In the genomic region with DNA sequence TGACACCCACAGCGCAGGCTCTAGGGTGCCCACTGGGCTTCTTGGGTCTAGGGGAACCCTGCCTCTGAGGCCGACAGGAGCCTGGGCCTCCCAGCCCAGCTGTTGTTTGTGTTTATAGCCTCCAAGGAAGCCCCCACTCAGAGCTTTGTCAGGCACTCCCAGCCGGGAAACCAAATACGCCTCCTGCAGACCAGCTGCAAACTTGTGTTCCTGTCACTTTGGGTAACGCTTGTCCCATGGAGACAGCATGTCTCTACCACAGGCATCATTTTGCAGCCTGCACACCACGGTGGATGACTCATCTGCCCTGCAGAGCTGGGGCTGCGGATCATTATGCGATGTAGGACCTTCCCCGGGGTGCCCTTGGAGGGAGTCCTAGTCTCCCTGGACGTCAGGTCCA, we compare ENCODE assay signal across 20 cellular contexts. TPM values are rescaled to one million over a fixed set of nuclear protein-coding genes. Genes with fewer than 3 reads are reported as not detected.
DNase-seq lines count a peak whose midpoint lies in the region; ATAC-seq and TF ChIP-seq lines count a peak whose summit lies in the region.
"Had no signal": no experiment of that assay in that cellular context is flagged by ENCODE, and none has a peak within 500 bp of the region (broad histone marks: within the 10 kb centered on the region; RNA-seq: fewer than 3 reads in every experiment).

No MANE protein-coding gene starts in this region.

- peaks cover 7% of the 10 kb centered on the region for H3K36me3 Mint-ChIP-seq in central memory CD8-positive, alpha-beta T cell (ENCODE audit: insufficient read depth)
- H3K36me3 Mint-ChIP-seq in naive thymus-derived CD4-positive, alpha-beta T cell, result peaks cover 0 to 7% (median 0%) of the 10 kb centered on the region in 5 donors
- H3K36me3 Mint-ChIP-seq in activated naive CD8-positive, alpha-beta T cell treated with anti-CD3 and anti-CD28 coated beads for 36 hours, result no peaks in the 10 kb centered on the region
- no peaks in the 10 kb centered on the region for H3K36me3 Mint-ChIP-seq in activated CD8-positive, alpha-beta T cell treated with anti-CD3 and anti-CD28 coated beads, Interleukin-2, amount 10 ng/mL, durations not matched to agents 7 days and 5 days (ENCODE audit: low read depth)
- H3K36me3 Mint-ChIP-seq: activated naive CD8-positive, alpha-beta T cell had no signal

- no peak overlapping the region for H3K4me3 ChIP-seq in naive thymus-derived CD4-positive, alpha-beta T cell (ENCODE audit: low read length)
- no peak overlapping the region for H3K4me3 ChIP-seq in lower leg skin (ENCODE audit: low read depth, poor library complexity, severe bottlenecking)
- H3K4me3 ChIP-seq: lung had no signal

- WGBS in lower leg skin, 2 donors, result 36 to 38% methylated on average over 10 of the region's 10 CpGs

- no peak for TF ChIP-seq POLR2A in lower leg skin (IDR thresholded peaks at IDR 0.05)

- no peaks in the 10 kb centered on the region for H3K27me3 Mint-ChIP-seq in central memory CD8-positive, alpha-beta T cell
- no peaks in the 10 kb centered on the region for H3K27me3 Mint-ChIP-seq in naive thymus-derived CD4-positive, alpha-beta T cell
- H3K27me3 Mint-ChIP-seq in activated naive CD8-positive, alpha-beta T cell treated with anti-CD3 and anti-CD28 coated beads for 36 hours, result no peaks in the 10 kb centered on the region
- H3K27me3 Mint-ChIP-seq in activated CD8-positive, alpha-beta T cell treated with anti-CD3 and anti-CD28 coated beads, Interleukin-2, amount 10 ng/mL, durations not matched to agents 7 days and 5 days (ENCODE audit: low read depth), result no peaks in the 10 kb centered on the region
- H3K27me3 Mint-ChIP-seq: activated CD4-positive, alpha-beta memory T cell treated with anti-CD3 and anti-CD28 coated beads, Interleukin-2, amount 10 ng/mL, durations not matched to agents 7 days and 5 days; activated naive CD8-positive, alpha-beta T cell; effector memory CD8-positive, alpha-beta T cell had no signal

- peaks cover 28% of the 10 kb centered on the region for H3K4me1 Mint-ChIP-seq in central memory CD8-positive, alpha-beta T cell
- peaks cover 0 to 4% (median 0%) of the 10 kb centered on the region in 7 donors for H3K4me1 Mint-ChIP-seq in naive thymus-derived CD4-positive, alpha-beta T cell
- H3K4me1 Mint-ChIP-seq in activated naive CD8-positive, alpha-beta T cell treated with anti-CD3 and anti-CD28 coated beads for 36 hours, result no peaks in the 10 kb centered on the region
- H3K4me1 Mint-ChIP-seq in activated CD8-positive, alpha-beta T cell treated with anti-CD3 and anti-CD28 coated beads, Interleukin-2, amount 10 ng/mL, durations not matched to agents 7 days and 5 days (ENCODE audit: low read depth), result peaks cover 1% of the 10 kb centered on the region
- H3K4me1 Mint-ChIP-seq: activated CD4-positive, alpha-beta memory T cell treated with anti-CD3 and anti-CD28 coated beads, Interleukin-2, amount 10 ng/mL, durations not matched to agents 7 days and 5 days had no signal

- intact Hi-C loops in naive thymus-derived CD4-positive, alpha-beta T cell (cut with micrococcal nuclease), result no loop called here
- intact Hi-C loops in lower leg skin (cut with DNase I; ENCODE audit: low total_unique reads), result no loop called here

- no peak overlapping the region for H3K4me3 Mint-ChIP-seq in central memory CD8-positive, alpha-beta T cell
- H3K4me3 Mint-ChIP-seq in naive thymus-derived CD4-positive, alpha-beta T cell, result no peak overlapping the region
- no peak overlapping the region for H3K4me3 Mint-ChIP-seq in activated naive CD8-positive, alpha-beta T cell treated with anti-CD3 and anti-CD28 coated beads for 36 hours
- H3K4me3 Mint-ChIP-seq in activated CD8-positive, alpha-beta T cell treated with anti-CD3 and anti-CD28 coated beads, Interleukin-2, amount 10 ng/mL, durations not matched to agents 7 days and 5 days, result no peak overlapping the region
- H3K4me3 Mint-ChIP-seq: activated CD4-positive, alpha-beta memory T cell treated with anti-CD3 and anti-CD28 coated beads, Interleukin-2, amount 10 ng/mL, durations not matched to agents 7 days and 5 days; activated naive CD8-positive, alpha-beta T cell; activated T-cell treated with anti-CD3 and anti-CD28 coated beads, Interleukin-2, amount 50 U/mL, for 72 hours; effector memory CD8-positive, alpha-beta T cell; neural crest cell had no signal

- H3K9me3 ChIP-seq in naive thymus-derived CD4-positive, alpha-beta T cell (ENCODE audit: control insufficient read depth in 2 of 3, low read length in 3 of 3), result no peaks in the 10 kb centered on the region

- no peaks in the 10 kb centered on the region for H3K4me1 ChIP-seq in naive thymus-derived CD4-positive, alpha-beta T cell (ENCODE audit: control insufficient read depth in 2 of 2, insufficient read depth in 2 of 2, low read length in 2 of 2)

- peak; percentile 63 for DNase-seq in Ammon's horn (ENCODE audit: low spot score)
- DNase-seq in M059J (ENCODE audit: low read depth), result peak; percentile 82
- DNase-seq in central memory CD8-positive, alpha-beta T cell (ENCODE audit: low spot score in 2 of 2), result peak in 1 of 2 donors; percentile 11
- no peak for DNase-seq in naive thymus-derived CD4-positive, alpha-beta T cell
- DNase-seq in lower leg skin (ENCODE audit: low spot score in 2 of 2), result no peak
- DNase-seq in activated naive CD8-positive, alpha-beta T cell treated with anti-CD3 and anti-CD28 coated beads for 36 hours, result no peak
- no peak for DNase-seq in stimulated activated naive CD4-positive, alpha-beta T cell treated with Interleukin-2 at 50 U/mL for 16 hours (lab: John Stamatoyannopoulos, UW)
- DNase-seq in activated CD8-positive, alpha-beta T cell treated with anti-CD3 and anti-CD28 coated beads, Interleukin-2, amount 10 ng/mL, durations not matched to agents 7 days and 5 days, result no peak
- DNase-seq: activated CD4-positive, alpha-beta memory T cell treated with anti-CD3 and anti-CD28 coated beads, Interleukin-2, amount 10 ng/mL, durations not matched to agents 7 days and 5 days; activated T-cell treated with anti-CD3 and anti-CD28 coated beads, Interleukin-2, amount 50 U/mL, for 72 hours; Calu3; NCI-H2081; NCI-H526; retina; stimulated activated CD4-positive, alpha-beta T cell treated with anti-CD3 and anti-CD28 coated beads, Interleukin-4, amount 100 ng/mL, for 1 hour had no signal

- H3K9me3 Mint-ChIP-seq in central memory CD8-positive, alpha-beta T cell, result no peaks in the 10 kb centered on the region
- no peaks in the 10 kb centered on the region for H3K9me3 Mint-ChIP-seq in naive thymus-derived CD4-positive, alpha-beta T cell
- H3K9me3 Mint-ChIP-seq in activated naive CD8-positive, alpha-beta T cell treated with anti-CD3 and anti-CD28 coated beads for 36 hours, result no peaks in the 10 kb centered on the region
- H3K9me3 Mint-ChIP-seq in activated CD8-positive, alpha-beta T cell treated with anti-CD3 and anti-CD28 coated beads, Interleukin-2, amount 10 ng/mL, durations not matched to agents 7 days and 5 days (ENCODE audit: insufficient read depth), result no peaks in the 10 kb centered on the region
- H3K9me3 Mint-ChIP-seq: activated CD4-positive, alpha-beta memory T cell treated with anti-CD3 and anti-CD28 coated beads, Interleukin-2, amount 10 ng/mL, durations not matched to agents 7 days and 5 days; activated T-cell treated with anti-CD3 and anti-CD28 coated beads, Interleukin-2, amount 50 U/mL, for 72 hours; effector memory CD8-positive, alpha-beta T cell; neural crest cell had no signal

- POLR2A ChIA-PET in naive thymus-derived CD4-positive, alpha-beta T cell (lab: Charles Lee), result no interaction called here
- POLR2A ChIA-PET in activated CD8-positive, alpha-beta T cell treated with anti-CD3 and anti-CD28 coated beads, Interleukin-2, amount 10 ng/mL, durations not matched to agents 7 days and 5 days (lab: Charles Lee), result no interaction called here

- CTCF ChIA-PET in naive thymus-derived CD4-positive, alpha-beta T cell (lab: Charles Lee), result interaction anchor here (1.0 kb wide), 1 partner anchor 14 kb away, joined by 3 read pairs; no protein-coding TSS in a partner anchor
- CTCF ChIA-PET in activated CD8-positive, alpha-beta T cell treated with anti-CD3 and anti-CD28 coated beads, Interleukin-2, amount 10 ng/mL, durations not matched to agents 7 days and 5 days (lab: Charles Lee), result no interaction called here

- no peak overlapping the region for H3K27ac ChIP-seq in naive thymus-derived CD4-positive, alpha-beta T cell (ENCODE audit: low read depth, low read length)

- H3K27ac Mint-ChIP-seq in central memory CD8-positive, alpha-beta T cell (ENCODE audit: low read depth), result no peak overlapping the region
- no peak overlapping the region for H3K27ac Mint-ChIP-seq in naive thymus-derived CD4-positive, alpha-beta T cell
- H3K27ac Mint-ChIP-seq in activated naive CD8-positive, alpha-beta T cell treated with anti-CD3 and anti-CD28 coated beads for 36 hours, result no peak overlapping the region
- H3K27ac Mint-ChIP-seq in activated CD8-positive, alpha-beta T cell treated with anti-CD3 and anti-CD28 coated beads, Interleukin-2, amount 10 ng/mL, durations not matched to agents 7 days and 5 days, result no peak overlapping the region
- H3K27ac Mint-ChIP-seq: activated CD4-positive, alpha-beta memory T cell treated with anti-CD3 and anti-CD28 coated beads, Interleukin-2, amount 10 ng/mL, durations not matched to agents 7 days and 5 days; activated naive CD8-positive, alpha-beta T cell; activated T-cell treated with anti-CD3 and anti-CD28 coated beads, Interleukin-2, amount 50 U/mL, for 72 hours had no signal

- peak; percentile 71 for ATAC-seq in central memory CD8-positive, alpha-beta T cell (replicated peaks; ENCODE audit: extremely low read depth, poor library complexity, severe bottlenecking)
- ATAC-seq in naive thymus-derived CD4-positive, alpha-beta T cell, result peak; percentile 34
- ATAC-seq in activated CD8-positive, alpha-beta T cell treated with anti-CD3 and anti-CD28 coated beads, Interleukin-2, amount 10 ng/mL, durations not matched to agents 7 days and 5 days, result no peak
- ATAC-seq: activated T-cell treated with anti-CD3 and anti-CD28 coated beads, Interleukin-2, amount 50 U/mL, for 72 hours; effector memory CD8-positive, alpha-beta T cell had no signal

- no peaks in the 10 kb centered on the region for H3K36me3 ChIP-seq in naive thymus-derived CD4-positive, alpha-beta T cell (ENCODE audit: control insufficient read depth in 2 of 3, insufficient read depth in 3 of 3, low read length in 3 of 3)

- H3K27me3 ChIP-seq in naive thymus-derived CD4-positive, alpha-beta T cell (ENCODE audit: control insufficient read depth in 2 of 2, insufficient read depth in 2 of 2, low read length in 2 of 2), result no peaks in the 10 kb centered on the region

- TF ChIP-seq CTCF in lower leg skin (IDR thresholded peaks at IDR 0.05), result no peak

RNA-seq across cellular contexts. Expression of a gene that starts 40.6 kb away (rescaled TPM):
- total RNA-seq in M059J (2014; rRNA removed; shearing (Covaris generic)), result not detected in 2 replicates
- total RNA-seq in naive thymus-derived CD4-positive, alpha-beta T cell, result not detected
- not detected for polyA plus RNA-seq in naive thymus-derived CD4-positive, alpha-beta T cell
- total RNA-seq in lower leg skin, result under 1 TPM in 1 of 4 donors, not detected in 3; 0.65 TPM
- total RNA-seq in activated naive CD8-positive, alpha-beta T cell treated with anti-CD3 and anti-CD28 coated beads for 36 hours, result under 1 TPM; 0.26 to 0.35 TPM
- not detected for total RNA-seq in activated CD8-positive, alpha-beta T cell treated with anti-CD3 and anti-CD28 coated beads, Interleukin-2, amount 10 ng/mL, durations not matched to agents 7 days and 5 days
- total RNA-seq: lung, neural crest cell, temporal lobe had no signal

Comparison
In these comparisons a context has a peak if more than half of its experiments do, and no peak if none do; other contexts are left out.
1. DNase-seq: peak in Ammon's horn (single experiment) and M059J (single experiment); none in naive thymus-derived CD4-positive, alpha-beta T cell (0 of 9), lower leg skin (0 of 2), activated naive CD8-positive, alpha-beta T cell treated with anti-CD3 and anti-CD28 coated beads for 36 hours (single experiment), stimulated activated naive CD4-positive, alpha-beta T cell treated with Interleukin-2 at 50 U/mL for 16 hours (single experiment) and activated CD8-positive, alpha-beta T cell treated with anti-CD3 and anti-CD28 coated beads, Interleukin-2, amount 10 ng/mL, durations not matched to agents 7 days and 5 days (single experiment).